ENCODE assay signal across 1 cellular context in genomic region chr15:66758217-66758616, GRCh38. TPM values are rescaled to one million over a fixed set of nuclear protein-coding genes. Genes with fewer than 3 reads are reported as not detected.
"Had no signal": no experiment of that assay in that cellular context is flagged by ENCODE, and none has a peak within 500 bp of the region (broad histone marks: within the 10 kb centered on the region; RNA-seq: fewer than 3 reads in every experiment).

No MANE protein-coding gene starts in this region.

RNA-seq across cellular contexts. Expression of gene SMAD6, which starts 56.2 kb away (rescaled TPM):
- polyA plus RNA-seq: IgD-negative memory B cell had no signal
